In genomic region chr11:116879789-116880402, GRCh38 we compare ENCODE assay signal across 8 cellular contexts. TPM values are rescaled to one million over a fixed set of nuclear protein-coding genes. Genes with fewer than 3 reads are reported as not detected.
DNase-seq lines count a peak whose midpoint lies in the region; ATAC-seq and TF ChIP-seq lines count a peak whose summit lies in the region.

No MANE protein-coding gene starts in this region.

- H3K36me3 ChIP-seq in HEK293 (ENCODE audit: control insufficient read depth in 2 of 2, insufficient read depth in 1 of 2, low read length in 2 of 2) = peaks cover 0 to 22% of the 10 kb centered on the region in 2 experiments; a peak in 1 of 3 replicates
- peaks cover 6 to 14% of the 10 kb centered on the region in 2 donors for H3K36me3 ChIP-seq in ascending aorta
- H3K36me3 ChIP-seq in sigmoid colon = peaks cover 0 to 18% (median 4%) of the 10 kb centered on the region in 4 donors

- WGBS in right cardiac atrium = 39% methylated on average over 3 of the region's 3 CpGs
- WGBS in sigmoid colon, 2 donors = 42 to 45% methylated on average over 3 of the region's 3 CpGs

- intact Hi-C loops in ascending aorta (cut with DNase I) = loop anchor here (1.0 to 5.0 kb wide), 2 partner anchors 226 to 347 kb away; no protein-coding TSS in a partner anchor
- intact Hi-C loops in right cardiac atrium (cut with DNase I) = loop anchor here (5.0 to 10.0 kb wide), 2 partner anchors 227 to 345 kb away; no protein-coding TSS in a partner anchor
- intact Hi-C loops in sigmoid colon (cut with DNase I) = loop anchor here (1.0 to 5.0 kb wide), 2 partner anchors 226 to 347 kb away; no protein-coding TSS in a partner anchor

- DNase-seq in DMS 273 treated with DMSO at 0.1 percent for 48 hours (lab: John Stamatoyannopoulos, UW) (peak; percentile 0), NCI-H524 (lab: John Stamatoyannopoulos, UW) (peak; percentile 6 to 64), ascending aorta (ENCODE audit: low spot score in 2 of 2) (no peak), right cardiac atrium (no peak), sigmoid colon (no peak)

- H3K4me3 ChIP-seq in HEK293 (ENCODE audit: low read depth, low read length) = no peak overlapping the region
- no peak overlapping the region for H3K4me3 ChIP-seq in ascending aorta
- no peak overlapping the region for H3K4me3 ChIP-seq in right cardiac atrium (ENCODE audit: low read length)
- no peak overlapping the region for H3K4me3 ChIP-seq in sigmoid colon

- H3K9me3 ChIP-seq in HEK293 (ENCODE audit: control insufficient read depth, insufficient read depth, low read depth, low read length) (no peaks in the 10 kb centered on the region), ascending aorta (no peaks in the 10 kb centered on the region), right cardiac atrium (ENCODE audit: control insufficient read depth, low read length) (no peaks in the 10 kb centered on the region), sigmoid colon (no peaks in the 10 kb centered on the region)

- TF ChIP-seq CTCF in HEK293 (tag by site-specific recombination; IDR thresholded peaks at IDR 0.05) = no peak
- peak; percentile 43 to 69 (median 59) for TF ChIP-seq CTCF in ascending aorta (IDR thresholded peaks at IDR 0.05)
- TF ChIP-seq CTCF in sigmoid colon (IDR thresholded peaks at IDR 0.05) = peak; percentile 52 to 67 (median 60)

- ATAC-seq in right cardiac atrium = peak; percentile 86 to 90
- ATAC-seq in GM19023 (IDR thresholded peaks at IDR 0.05; ENCODE audit: unreplicated experiment) = no peak
- ATAC-seq in GM21515 (IDR thresholded peaks at IDR 0.05; ENCODE audit: unreplicated experiment) = no peak

- no peak for TF ChIP-seq POLR2A in sigmoid colon (IDR thresholded peaks at IDR 0.05)

- TF ChIP-seq EP300 in sigmoid colon (IDR thresholded peaks at IDR 0.05) = no peak

- H3K4me1 ChIP-seq in HEK293 (ENCODE audit: control insufficient read depth, insufficient read depth, low read length) = no peaks in the 10 kb centered on the region
- H3K4me1 ChIP-seq in ascending aorta = no peaks in the 10 kb centered on the region
- peaks cover 5% of the 10 kb centered on the region for H3K4me1 ChIP-seq in right cardiac atrium (ENCODE audit: control insufficient read depth, insufficient read depth, low read length)
- H3K4me1 ChIP-seq in sigmoid colon = peaks cover 0 to 9% (median 4%) of the 10 kb centered on the region in 4 donors

- POLR2A ChIA-PET in HEK293 (lab: Yijun Ruan, JAX) = interaction anchor here (1.0 kb wide), 1 partner anchor 226 kb away, joined by 3 read pairs; no protein-coding TSS in a partner anchor

- CTCF ChIA-PET in HEK293 (lab: Yijun Ruan, JAX) = interaction anchor here (0.6 to 11.0 kb wide), 34 partner anchors 9 to 1598 kb away, joined by 3 to 96 read pairs (median 4); partner anchors contain the start of gene APOA5

- no peak overlapping the region for H3K27ac ChIP-seq in HEK293 (ENCODE audit: extremely low read depth, low read depth, low read length)
- H3K27ac ChIP-seq in ascending aorta = no peak overlapping the region
- H3K27ac ChIP-seq in right cardiac atrium (ENCODE audit: low read length) = no peak overlapping the region
- peak overlapping the region in 1 of 4 donors; percentile 8 for H3K27ac ChIP-seq in sigmoid colon

- no peaks in the 10 kb centered on the region for H3K27me3 ChIP-seq in ascending aorta
- no peaks in the 10 kb centered on the region for H3K27me3 ChIP-seq in right cardiac atrium (ENCODE audit: control insufficient read depth, insufficient read depth)
- H3K27me3 ChIP-seq in sigmoid colon = no peaks in the 10 kb centered on the region

TF ChIP-seq in HEK293, 187 proteins besides CTCF, POLR2A, EP300 and RAD21:
- TF ChIP-seq ZNF660 (tag by site-specific recombination; IDR thresholded peaks at IDR 0.05) = 0 out of 2 replicates have a peak, but pooled peaks have one; percentile 23
- peak; percentile 71 for TF ChIP-seq ZNF654 (tag by site-specific recombination; IDR thresholded peaks at IDR 0.05; ENCODE audit: low read depth)
- TF ChIP-seq, protein P1, sequence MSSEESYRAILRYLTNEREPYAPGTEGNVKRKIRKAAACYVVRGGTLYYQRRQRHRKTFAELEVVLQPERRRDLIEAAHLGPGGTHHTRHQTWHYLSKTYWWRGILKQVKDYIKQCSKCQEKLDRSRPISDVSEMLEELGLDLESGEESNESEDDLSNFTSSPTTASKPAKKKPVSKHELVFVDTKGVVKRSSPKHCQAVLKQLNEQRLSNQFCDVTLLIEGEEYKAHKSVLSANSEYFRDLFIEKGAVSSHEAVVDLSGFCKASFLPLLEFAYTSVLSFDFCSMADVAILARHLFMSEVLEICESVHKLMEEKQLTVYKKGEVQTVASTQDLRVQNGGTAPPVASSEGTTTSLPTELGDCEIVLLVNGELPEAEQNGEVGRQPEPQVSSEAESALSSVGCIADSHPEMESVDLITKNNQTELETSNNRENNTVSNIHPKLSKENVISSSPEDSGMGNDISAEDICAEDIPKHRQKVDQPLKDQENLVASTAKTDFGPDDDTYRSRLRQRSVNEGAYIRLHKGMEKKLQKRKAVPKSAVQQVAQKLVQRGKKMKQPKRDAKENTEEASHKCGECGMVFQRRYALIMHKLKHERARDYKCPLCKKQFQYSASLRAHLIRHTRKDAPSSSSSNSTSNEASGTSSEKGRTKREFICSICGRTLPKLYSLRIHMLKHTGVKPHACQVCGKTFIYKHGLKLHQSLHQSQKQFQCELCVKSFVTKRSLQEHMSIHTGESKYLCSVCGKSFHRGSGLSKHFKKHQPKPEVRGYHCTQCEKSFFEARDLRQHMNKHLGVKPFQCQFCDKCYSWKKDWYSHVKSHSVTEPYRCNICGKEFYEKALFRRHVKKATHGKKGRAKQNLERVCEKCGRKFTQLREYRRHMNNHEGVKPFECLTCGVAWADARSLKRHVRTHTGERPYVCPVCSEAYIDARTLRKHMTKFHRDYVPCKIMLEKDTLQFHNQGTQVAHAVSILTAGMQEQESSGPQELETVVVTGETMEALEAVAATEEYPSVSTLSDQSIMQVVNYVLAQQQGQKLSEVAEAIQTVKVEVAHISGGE (tag by site-specific recombination; conservative IDR thresholded peaks at IDR 0.05; ENCODE audit: low read depth) = no peak
- TF ChIP-seq ZNF426 (tag by site-specific recombination; IDR thresholded peaks at IDR 0.05) = no peak
- no peak for TF ChIP-seq ZNF707 (tag by site-specific recombination; IDR thresholded peaks at IDR 0.05)
- TF ChIP-seq, protein P2, sequence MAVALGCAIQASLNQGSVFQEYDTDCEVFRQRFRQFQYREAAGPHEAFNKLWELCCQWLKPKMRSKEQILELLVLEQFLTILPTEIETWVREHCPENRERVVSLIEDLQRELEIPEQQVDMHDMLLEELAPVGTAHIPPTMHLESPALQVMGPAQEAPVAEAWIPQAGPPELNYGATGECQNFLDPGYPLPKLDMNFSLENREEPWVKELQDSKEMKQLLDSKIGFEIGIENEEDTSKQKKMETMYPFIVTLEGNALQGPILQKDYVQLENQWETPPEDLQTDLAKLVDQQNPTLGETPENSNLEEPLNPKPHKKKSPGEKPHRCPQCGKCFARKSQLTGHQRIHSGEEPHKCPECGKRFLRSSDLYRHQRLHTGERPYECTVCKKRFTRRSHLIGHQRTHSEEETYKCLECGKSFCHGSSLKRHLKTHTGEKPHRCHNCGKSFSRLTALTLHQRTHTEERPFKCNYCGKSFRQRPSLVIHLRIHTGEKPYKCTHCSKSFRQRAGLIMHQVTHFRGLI (tag by site-specific recombination; IDR thresholded peaks at IDR 0.05) = no peak
- no peak for TF ChIP-seq ZNF701 (tag by site-specific recombination; IDR thresholded peaks at IDR 0.05)
- no peak for TF ChIP-seq ZNF302 (tag by site-specific recombination; IDR thresholded peaks at IDR 0.05; ENCODE audit: low read depth)
- TF ChIP-seq ZNF530 (tag by site-specific recombination; IDR thresholded peaks at IDR 0.05; ENCODE audit: low read depth) = no peak
- no peak for TF ChIP-seq ZBTB17 (tag by site-specific recombination; IDR thresholded peaks at IDR 0.05)
- no peak for TF ChIP-seq MYNN (tag by site-specific recombination; IDR thresholded peaks at IDR 0.05; ENCODE audit: borderline replicate concordance)
- no peak for TF ChIP-seq YY2 (tag by site-specific recombination; IDR thresholded peaks at IDR 0.05)

RNA-seq across cellular contexts. Expression of gene APOA1, which starts 42.5 kb away (rescaled TPM):
- total RNA-seq in ascending aorta (80.3 TPM), right cardiac atrium (10 to 100 TPM in 1 of 4 donors, 1 to 10 TPM in 3; 5.2 to 13.4 (median 5.9) TPM), sigmoid colon (under 1 TPM in 2 of 4 donors, not detected in 2; 0.54 to 0.55 TPM)
- polyA plus RNA-seq in right cardiac atrium (43.0 TPM), sigmoid colon (1 to 10 TPM in 2 of 3 donors, under 1 TPM in 1; 0.32 to 3.0 (median 2.8) TPM)

RNA-seq across cellular contexts. Expression of gene APOC3, which starts 50.2 kb away (rescaled TPM):
- 83.1 TPM for total RNA-seq in ascending aorta
- under 1 TPM in 1 of 4 donors, not detected in 3; 0.72 TPM for total RNA-seq in right cardiac atrium
- not detected for polyA plus RNA-seq in right cardiac atrium
- not detected for total RNA-seq in sigmoid colon
- polyA plus RNA-seq in sigmoid colon = 1 to 10 TPM in 1 of 3 donors, under 1 TPM in 1, not detected in 1; 0.19 to 4.4 TPM

RNA-seq across cellular contexts. Expression of gene APOA4, which starts 56.8 kb away (rescaled TPM):
- total RNA-seq in ascending aorta (14.3 TPM), right cardiac atrium (not detected), sigmoid colon (not detected)
- polyA plus RNA-seq in right cardiac atrium (0.05 TPM), sigmoid colon (1 to 10 TPM in 2 of 3 donors, under 1 TPM in 1; 0.04 to 5.3 (median 3.0) TPM)

Comparison
In these comparisons a context has a peak if more than half of its experiments do, and no peak if none do; other contexts are left out.
1. DNase-seq: peak in DMS 273 treated with DMSO at 0.1 percent for 48 hours (single experiment) and NCI-H524 (2 of 2); none in ascending aorta (0 of 2), right cardiac atrium (0 of 3) and sigmoid colon (single experiment).
2. ATAC-seq: peak in right cardiac atrium (2 of 2); none in GM19023 (single experiment) and GM21515 (single experiment).
3. RNA of gene APOC3, which starts 50.2 kb away (total RNA-seq): 83.1 TPM in ascending aorta (single experiment); 0.72 TPM in right cardiac atrium and not detected in sigmoid colon; every median in the first group is over 10 times any median in the second.
4. RNA of gene APOA4, which starts 56.8 kb away (total RNA-seq): 14.3 TPM in ascending aorta (single experiment); not detected in right cardiac atrium and not detected in sigmoid colon; every median in the first group is over 10 times any median in the second.